14 cellular contexts compared by ENCODE assay signal in genomic region chr4:699816-700580, GRCh38. TPM values are rescaled to one million over a fixed set of nuclear protein-coding genes. Genes with fewer than 3 reads are reported as not detected.
DNase-seq lines count a peak whose midpoint lies in the region; ATAC-seq, FAIRE-seq and TF ChIP-seq lines count a peak whose summit lies in the region.
"Had no signal": no experiment of that assay in that cellular context is flagged by ENCODE, and none has a peak within 500 bp of the region (broad histone marks: within the 10 kb centered on the region; RNA-seq: fewer than 3 reads in every experiment).

No MANE protein-coding gene starts in this region.

- H3K27ac ChIP-seq in CD4-positive, alpha-beta T cell (ENCODE audit: low read depth, low read length), result no peak overlapping the region
- no peak overlapping the region; the same call in 1 of the 2 replicates for H3K27ac ChIP-seq in Karpas-422 (ENCODE audit: low read length)
- no peak overlapping the region for H3K27ac ChIP-seq in astrocyte (ENCODE audit: low read depth, low read length)
- H3K27ac ChIP-seq in neutrophil, result peak overlapping the region; percentile 88
- H3K27ac ChIP-seq: C4-2B had no signal

- POLR2A ChIA-PET in CD4-positive, alpha-beta T cell (lab: Charles Lee), result no interaction called here

- CTCF ChIA-PET in CD4-positive, alpha-beta T cell (lab: Charles Lee), result no interaction called here

- H3K4me3 ChIP-seq in Karpas-422 (ENCODE audit: low read length) (peak overlapping the region; percentile 20), astrocyte (ENCODE audit: insufficient read depth, low read depth, low read length) (no peak overlapping the region), neutrophil (ENCODE audit: low read depth in 1 of 2, low read length in 1 of 2) (peak overlapping the region in 1 of 2 experiments; percentile 42)

- no peaks in the 10 kb centered on the region for H3K27me3 ChIP-seq in CD4-positive, alpha-beta T cell (ENCODE audit: control insufficient read depth, insufficient read depth, low read length)
- H3K27me3 ChIP-seq in Karpas-422 (ENCODE audit: low read length), result no peaks in the 10 kb centered on the region
- no peaks in the 10 kb centered on the region for H3K27me3 ChIP-seq in astrocyte (ENCODE audit: insufficient read depth, low read length)
- peaks cover 8% of the 10 kb centered on the region for H3K27me3 ChIP-seq in neutrophil

- H3K36me3 ChIP-seq in Karpas-422 (ENCODE audit: insufficient read depth, low read length) (no peaks in the 10 kb centered on the region), astrocyte (ENCODE audit: insufficient read depth, low read length) (no peaks in the 10 kb centered on the region), neutrophil (no peaks in the 10 kb centered on the region)

- H3K9ac ChIP-seq in Karpas-422 (ENCODE audit: low read length) (peak overlapping the region; percentile 43), astrocyte (ENCODE audit: low read length) (no peak overlapping the region)

- peak overlapping the region; percentile 56 for H3K4me2 ChIP-seq in Karpas-422 (ENCODE audit: low read depth, low read length, poor library complexity, severe bottlenecking)
- peak overlapping the region; percentile 65 for H3K4me2 ChIP-seq in astrocyte (ENCODE audit: low read length)

- H3K4me1 Mint-ChIP-seq in CD4-positive, alpha-beta T cell (ENCODE audit: low read depth), result peaks cover 4% of the 10 kb centered on the region
- H3K4me1 Mint-ChIP-seq in astrocyte (ENCODE audit: low read depth, unreplicated experiment), result peaks cover 2% of the 10 kb centered on the region

- peak overlapping the region; percentile 33 for H3K27ac Mint-ChIP-seq in CD4-positive, alpha-beta T cell
- H3K27ac Mint-ChIP-seq in astrocyte (ENCODE audit: unreplicated experiment), result no peak overlapping the region
- H3K27ac Mint-ChIP-seq: activated T-cell treated with anti-CD3 and anti-CD28 coated beads, Interleukin-2, amount 50 U/mL, for 72 hours; progenitor cell of endocrine pancreas had no signal

- intact Hi-C loops in CD4-positive, alpha-beta T cell (cut with DNase I, micrococcal nuclease), result no loop called here

- no peak for DNase-seq in CD4-positive, alpha-beta T cell
- no peak for DNase-seq in Karpas-422
- no peak for DNase-seq in astrocyte (ENCODE audit: low read depth)
- DNase-seq in T1000 (lab: John Stamatoyannopoulos, UW), result no peak
- DNase-seq in NCI-H748 treated with DMSO at 0.1 percent for 48 hours (lab: John Stamatoyannopoulos, UW), result no peak
- DNase-seq: activated CD4-positive, CD25-positive, alpha-beta regulatory T cell treated with anti-CD3 and anti-CD28 coated beads, Interleukin-2, amount 50 U/mL, for 72 hours; aorta; NCI-H2171 treated with DMSO at 0.1 percent for 48 hours had no signal

- no peaks in the 10 kb centered on the region for H3K36me3 Mint-ChIP-seq in CD4-positive, alpha-beta T cell (ENCODE audit: low read depth)
- peaks cover 8% of the 10 kb centered on the region for H3K36me3 Mint-ChIP-seq in astrocyte (ENCODE audit: low read depth, unreplicated experiment)

- H3K79me2 ChIP-seq in Karpas-422 (ENCODE audit: low read length) (no peaks in the 10 kb centered on the region), astrocyte (ENCODE audit: insufficient read depth, low read length) (no peaks in the 10 kb centered on the region)

- TF ChIP-seq CTCF in CD4-positive, alpha-beta T cell (IDR thresholded peaks at IDR 0.05), result no peak
- TF ChIP-seq CTCF in astrocyte (IDR thresholded peaks at IDR 0.05; ENCODE audit: insufficient read depth, low read depth, low read length), result no peak
- TF ChIP-seq CTCF in neutrophil (IDR thresholded peaks at IDR 0.05), result no peak

- H3K4me3 Mint-ChIP-seq in CD4-positive, alpha-beta T cell, result no peak overlapping the region
- H3K4me3 Mint-ChIP-seq in astrocyte (ENCODE audit: unreplicated experiment), result no peak overlapping the region

- no peak for FAIRE-seq in astrocyte (lab: Jason Lieb, UNC)
- FAIRE-seq: HTR-8/SVneo had no signal

- H3K9me3 Mint-ChIP-seq in CD4-positive, alpha-beta T cell, result no peaks in the 10 kb centered on the region
- H3K9me3 Mint-ChIP-seq in astrocyte (ENCODE audit: unreplicated experiment), result peaks cover 2% of the 10 kb centered on the region
- H3K9me3 Mint-ChIP-seq: activated T-cell treated with anti-CD3 and anti-CD28 coated beads, Interleukin-2, amount 50 U/mL, for 72 hours had no signal

- no peaks in the 10 kb centered on the region for H3K27me3 Mint-ChIP-seq in CD4-positive, alpha-beta T cell
- peaks cover 5% of the 10 kb centered on the region for H3K27me3 Mint-ChIP-seq in astrocyte (ENCODE audit: low read depth, unreplicated experiment)

- no peaks in the 10 kb centered on the region for H4K20me1 ChIP-seq in Karpas-422 (ENCODE audit: insufficient read depth, low read depth, low read length)
- H4K20me1 ChIP-seq in astrocyte (ENCODE audit: insufficient read depth, low read length), result no peaks in the 10 kb centered on the region

- H3K9me2 ChIP-seq in Karpas-422 (replicated peaks; ENCODE audit: insufficient read depth, low read length), result no peaks in the 10 kb centered on the region

- no peak overlapping the region; the same call in 1 of the 2 replicates for H2AFZ ChIP-seq in Karpas-422 (ENCODE audit: low read length)
- H2AFZ ChIP-seq in astrocyte (ENCODE audit: low read depth, low read length), result no peak overlapping the region

- no peaks in the 10 kb centered on the region for H3K9me3 ChIP-seq in CD4-positive, alpha-beta T cell (ENCODE audit: control insufficient read depth, low read length)
- H3K9me3 ChIP-seq in Karpas-422 (ENCODE audit: low read length), result no peaks in the 10 kb centered on the region
- no peaks in the 10 kb centered on the region for H3K9me3 ChIP-seq in astrocyte (ENCODE audit: insufficient read depth, low read depth, low read length)
- H3K9me3 ChIP-seq in neutrophil, result no peaks in the 10 kb centered on the region

- ATAC-seq in CD4-positive, alpha-beta T cell (ENCODE audit: poor library complexity), result no peak
- no peak for ATAC-seq in GM21367 (IDR thresholded peaks at IDR 0.05; ENCODE audit: unreplicated experiment)

- H3K4me1 ChIP-seq in Karpas-422 (ENCODE audit: low read length) (peaks cover 19% of the 10 kb centered on the region), astrocyte (ENCODE audit: insufficient read depth, low read length) (peaks cover 7% of the 10 kb centered on the region), neutrophil (ENCODE audit: control insufficient read depth in 1 of 2, insufficient read depth in 1 of 2, low read depth in 1 of 2, low read length in 1 of 2) (peaks cover 20 to 29% of the 10 kb centered on the region in 2 experiments)

RNA-seq across cellular contexts. Expression of gene PCGF3, which starts 5.6 kb away (rescaled TPM):
- 10 to 100 TPM; 45.1 to 48.6 TPM for total RNA-seq in CD4-positive, alpha-beta T cell
- total RNA-seq in Karpas-422 (2014; rRNA removed; shearing (Covaris generic); ENCODE audit: low replicate concordance), result 18.0 and 18.7 TPM in 2 replicates
- 61.1 and 65.7 TPM in 2 replicates for total RNA-seq in astrocyte

RNA-seq across cellular contexts. Expression of gene SLC49A3, which starts 11.0 kb away (rescaled TPM):
- under 1 TPM; 0.22 to 0.91 TPM for total RNA-seq in CD4-positive, alpha-beta T cell
- not detected in 2 replicates for total RNA-seq in Karpas-422 (2014; rRNA removed; shearing (Covaris generic); ENCODE audit: low replicate concordance)
- 6.2 and 9.2 TPM in 2 replicates for total RNA-seq in astrocyte

RNA-seq across cellular contexts. Expression of gene MYL5, which starts 25.7 kb away (rescaled TPM):
- 10 to 100 TPM; 25.3 to 29.2 TPM for total RNA-seq in CD4-positive, alpha-beta T cell
- 50.5 and 72.2 TPM in 2 replicates for total RNA-seq in Karpas-422 (2014; rRNA removed; shearing (Covaris generic); ENCODE audit: low replicate concordance)
- 17.5 and 21.9 TPM in 2 replicates for total RNA-seq in astrocyte

RNA-seq across cellular contexts. Expression of gene ATP5ME, which starts 25.9 kb away (rescaled TPM):
- total RNA-seq in CD4-positive, alpha-beta T cell, result 100 to 1,000 TPM; 109 to 126 TPM
- total RNA-seq in Karpas-422 (2014; rRNA removed; shearing (Covaris generic); ENCODE audit: low replicate concordance), result 334 and 357 TPM in 2 replicates
- 255 and 263 TPM in 2 replicates for total RNA-seq in astrocyte
